Comparison of ENCODE assay signal across 15 cellular contexts in genomic region chr5:60972225-60972624, GRCh38. TPM values are rescaled to one million over a fixed set of nuclear protein-coding genes. Genes with fewer than 3 reads are reported as not detected.
DNase-seq lines count a peak whose midpoint lies in the region; ATAC-seq lines count a peak whose summit lies in the region.
"Had no signal": no experiment of that assay in that cellular context is flagged by ENCODE, and none has a peak within 500 bp of the region (broad histone marks: within the 10 kb centered on the region; RNA-seq: fewer than 3 reads in every experiment).

No MANE protein-coding gene starts in this region.

- H3K27ac Mint-ChIP-seq in activated T-cell treated with anti-CD3 and anti-CD28 coated beads, Interleukin-2, amount 50 U/mL, for 72 hours, result peak overlapping the region; percentile 53
- H3K27ac Mint-ChIP-seq: naive B cell had no signal

- no peaks in the 10 kb centered on the region for H3K27me3 Mint-ChIP-seq in activated T-cell treated with anti-CD3 and anti-CD28 coated beads, Interleukin-2, amount 50 U/mL, for 72 hours (ENCODE audit: low read depth)
- H3K27me3 Mint-ChIP-seq: naive B cell had no signal

- peak; percentile 99 to 100 for ATAC-seq in activated T-cell treated with anti-CD3 and anti-CD28 coated beads, Interleukin-2, amount 50 U/mL, for 72 hours (replicated peaks in 1 of 2)
- peak; percentile 99 for ATAC-seq in stimulated activated naive CD8-positive, alpha-beta T cell treated with anti-CD3 and anti-CD28 coated beads, Interleukin-15, Interleukin-2, amounts not matched to agents 100 U/mL and 50 U/mL, for 24 hours
- no peak for ATAC-seq in HG03025 (IDR thresholded peaks at IDR 0.05; ENCODE audit: low FRiP score, unreplicated experiment)
- ATAC-seq: HepG2 had no signal

- H3K4me1 Mint-ChIP-seq in activated T-cell treated with anti-CD3 and anti-CD28 coated beads, Interleukin-2, amount 50 U/mL, for 72 hours (ENCODE audit: low read depth), result peaks cover 30% of the 10 kb centered on the region

- no peak overlapping the region for H3K4me3 Mint-ChIP-seq in activated T-cell treated with anti-CD3 and anti-CD28 coated beads, Interleukin-2, amount 50 U/mL, for 72 hours
- H3K4me3 Mint-ChIP-seq: naive B cell had no signal

- DNase-seq in activated gamma-delta T cell treated with anti-CD3 and anti-CD28 coated beads, Interleukin-2, amount 50 U/mL, for 16 hours (ENCODE audit: low read depth), result peak; percentile 9
- DNase-seq in activated gamma-delta T cell (lab: John Stamatoyannopoulos, UW) (no peak), cerebellum (ENCODE audit: low spot score) (no peak), AML-193 (lab: John Stamatoyannopoulos, UW) (no peak)
- peak; percentile 56 to 65 for DNase-seq in activated T-cell treated with anti-CD3 and anti-CD28 coated beads, Interleukin-2, amount 50 U/mL, for 72 hours
- peak; percentile 66 for DNase-seq in stimulated activated CD4-positive, alpha-beta T cell treated with anti-CD3 and anti-CD28 coated beads, Interleukin-15, amount 100 ng/mL, for 24 hours
- peak; percentile 38 for DNase-seq in stimulated activated naive CD8-positive, alpha-beta T cell treated with anti-CD3 and anti-CD28 coated beads, Interleukin-15, Interleukin-2, amounts not matched to agents 100 U/mL and 50 U/mL, for 24 hours
- DNase-seq: DMS 273 treated with DMSO at 0.1 percent for 48 hours, erythroblast, left ventricle myocardium inferior, MV-4-11, naive B cell, upper lobe of left lung had no signal

- H3K36me3 Mint-ChIP-seq in activated T-cell treated with anti-CD3 and anti-CD28 coated beads, Interleukin-2, amount 50 U/mL, for 72 hours (ENCODE audit: insufficient read depth in 2 of 2), result peaks cover 15 to 57% of the 10 kb centered on the region in 2 donors

- H3K9me3 Mint-ChIP-seq in activated T-cell treated with anti-CD3 and anti-CD28 coated beads, Interleukin-2, amount 50 U/mL, for 72 hours, result peaks cover 8 to 16% of the 10 kb centered on the region in 2 donors

RNA-seq across cellular contexts. Expression of gene NDUFAF2, which starts 27.2 kb away (rescaled TPM):
- total RNA-seq in activated T-cell treated with anti-CD3 and anti-CD28 coated beads, Interleukin-2, amount 50 U/mL, for 72 hours, result 10 to 100 TPM; 29.0 to 29.6 TPM
- total RNA-seq in cerebellum, result 8.2 TPM

RNA-seq across cellular contexts. Expression of gene ERCC8, which starts 27.4 kb away (rescaled TPM):
- total RNA-seq in activated T-cell treated with anti-CD3 and anti-CD28 coated beads, Interleukin-2, amount 50 U/mL, for 72 hours, result 10 to 100 TPM; 10.4 to 11.3 TPM
- 35.1 TPM for total RNA-seq in cerebellum

Comparison
In these comparisons a context has a peak if more than half of its experiments do, and no peak if none do; other contexts are left out.
1. DNase-seq: peak in activated gamma-delta T cell treated with anti-CD3 and anti-CD28 coated beads, Interleukin-2, amount 50 U/mL, for 16 hours (single experiment), activated T-cell treated with anti-CD3 and anti-CD28 coated beads, Interleukin-2, amount 50 U/mL, for 72 hours (2 of 2), stimulated activated CD4-positive, alpha-beta T cell treated with anti-CD3 and anti-CD28 coated beads, Interleukin-15, amount 100 ng/mL, for 24 hours (single experiment) and stimulated activated naive CD8-positive, alpha-beta T cell treated with anti-CD3 and anti-CD28 coated beads, Interleukin-15, Interleukin-2, amounts not matched to agents 100 U/mL and 50 U/mL, for 24 hours (single experiment); none in activated gamma-delta T cell (single experiment), cerebellum (single experiment) and AML-193 (0 of 2).